Comparison of ENCODE assay signal across 22 cellular contexts in the genomic region with DNA sequence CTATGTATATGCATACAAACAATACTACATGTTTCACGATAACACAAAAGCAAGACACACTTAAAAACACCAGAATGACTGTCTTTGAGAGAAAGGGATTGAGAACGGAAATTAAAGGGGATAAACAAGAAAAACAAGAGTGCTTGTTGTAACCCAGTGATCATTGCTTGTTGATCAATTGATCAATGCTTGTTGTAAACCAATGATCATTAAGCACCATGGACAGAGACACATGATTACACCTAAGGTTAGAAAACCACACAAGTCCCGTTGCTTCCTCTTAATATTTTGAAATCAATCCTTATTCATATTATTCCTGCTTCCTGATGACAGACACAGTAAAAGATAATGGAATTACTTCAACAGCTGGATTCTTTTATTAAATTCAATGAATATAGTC. TPM values are rescaled to one million over a fixed set of nuclear protein-coding genes. Genes with fewer than 3 reads are reported as not detected.
DNase-seq lines count a peak whose midpoint lies in the region; ATAC-seq and TF ChIP-seq lines count a peak whose summit lies in the region.
"Had no signal": no experiment of that assay in that cellular context is flagged by ENCODE, and none has a peak within 500 bp of the region (broad histone marks: within the 10 kb centered on the region; RNA-seq: fewer than 3 reads in every experiment).

No MANE protein-coding gene starts in this region.

- H3K27me3 Mint-ChIP-seq in activated CD8-positive, alpha-beta T cell treated with anti-CD3 and anti-CD28 coated beads for 36 hours: peaks cover 32% of the 10 kb centered on the region

- peak; percentile 40 for DNase-seq in ACHN
- DNase-seq in Jurkat, Clone E6-1 (ENCODE audit: low read depth, low spot score): peak; percentile 14
- DNase-seq in astrocyte of the cerebellum (ENCODE audit: low read depth): peak; percentile 4
- peak; percentile 42 for DNase-seq in iPS-NIHi11 (ENCODE audit: low spot score)
- no peak for DNase-seq in T-helper 1 cell
- no peak for DNase-seq in activated CD4-positive, alpha-beta T cell treated with anti-CD3 and anti-CD28 coated beads for 4 hours
- DNase-seq in NCI-H345 (lab: John Stamatoyannopoulos, UW): no peak
- no peak for DNase-seq in activated CD8-positive, alpha-beta T cell treated with anti-CD3 and anti-CD28 coated beads for 36 hours
- DNase-seq: activated CD4-positive, alpha-beta T cell treated with anti-CD3 and anti-CD28 coated beads, Interleukin-2, amount 10 ng/mL, durations not matched to agents 7 days and 5 days; activated naive CD8-positive, alpha-beta T cell treated with anti-CD3 and anti-CD28 coated beads for 36 hours; CD4-positive, alpha-beta T cell; DMS79; H9; NCI-H2081; NCI-H524 treated with DMSO at 0.1 percent for 48 hours; PC-3; stomach had no signal

- H3K4me3 Mint-ChIP-seq in activated CD8-positive, alpha-beta T cell treated with anti-CD3 and anti-CD28 coated beads for 36 hours: no peak overlapping the region
- H3K4me3 Mint-ChIP-seq: activated CD4-positive, alpha-beta T cell treated with anti-CD3 and anti-CD28 coated beads, Interleukin-2, amount 10 ng/mL, durations not matched to agents 7 days and 5 days; activated naive CD8-positive, alpha-beta T cell treated with anti-CD3 and anti-CD28 coated beads for 36 hours; CD4-positive, alpha-beta T cell; H9 had no signal

- no peaks in the 10 kb centered on the region for H3K9me3 Mint-ChIP-seq in activated CD8-positive, alpha-beta T cell treated with anti-CD3 and anti-CD28 coated beads for 36 hours
- H3K9me3 Mint-ChIP-seq: activated CD4-positive, alpha-beta T cell treated with anti-CD3 and anti-CD28 coated beads, Interleukin-2, amount 10 ng/mL, durations not matched to agents 7 days and 5 days; activated naive CD8-positive, alpha-beta T cell treated with anti-CD3 and anti-CD28 coated beads for 36 hours; CD4-positive, alpha-beta T cell; H9 had no signal

- H3K27ac Mint-ChIP-seq in activated CD8-positive, alpha-beta T cell treated with anti-CD3 and anti-CD28 coated beads for 36 hours: no peak overlapping the region
- H3K27ac Mint-ChIP-seq: activated CD4-positive, alpha-beta T cell treated with anti-CD3 and anti-CD28 coated beads, Interleukin-2, amount 10 ng/mL, durations not matched to agents 7 days and 5 days; activated naive CD8-positive, alpha-beta T cell treated with anti-CD3 and anti-CD28 coated beads for 36 hours; CD4-positive, alpha-beta T cell; H9 had no signal

- H3K4me1 Mint-ChIP-seq in activated CD8-positive, alpha-beta T cell treated with anti-CD3 and anti-CD28 coated beads for 36 hours (ENCODE audit: low read depth): no peaks in the 10 kb centered on the region
- H3K4me1 Mint-ChIP-seq: activated CD4-positive, alpha-beta T cell treated with anti-CD3 and anti-CD28 coated beads, Interleukin-2, amount 10 ng/mL, durations not matched to agents 7 days and 5 days; activated naive CD8-positive, alpha-beta T cell treated with anti-CD3 and anti-CD28 coated beads for 36 hours; H9 had no signal

- POLR2A ChIA-PET in activated CD8-positive, alpha-beta T cell treated with anti-CD3 and anti-CD28 coated beads for 36 hours (lab: Charles Lee): no interaction called here

- H3K36me3 Mint-ChIP-seq in activated CD8-positive, alpha-beta T cell treated with anti-CD3 and anti-CD28 coated beads for 36 hours (ENCODE audit: low read depth): no peaks in the 10 kb centered on the region
- H3K36me3 Mint-ChIP-seq: activated naive CD8-positive, alpha-beta T cell treated with anti-CD3 and anti-CD28 coated beads for 36 hours had no signal

- ATAC-seq in activated CD8-positive, alpha-beta T cell treated with anti-CD3 and anti-CD28 coated beads for 36 hours: no peak
- ATAC-seq: left lobe of liver, PC-3, sciatic nerve had no signal

- intact Hi-C loops in activated CD8-positive, alpha-beta T cell treated with anti-CD3 and anti-CD28 coated beads for 36 hours (cut with micrococcal nuclease): no loop called here

- no peak overlapping the region for H3K4me3 ChIP-seq in Jurkat, Clone E6-1 (ENCODE audit: low read length)
- no peak overlapping the region for H3K4me3 ChIP-seq in astrocyte of the cerebellum (ENCODE audit: low read depth, low read length)
- H3K4me3 ChIP-seq: cardiac muscle cell, stomach had no signal

- no peak for TF ChIP-seq CTCF in astrocyte of the cerebellum (IDR thresholded peaks at IDR 0.05; ENCODE audit: low read depth, low read length, missing control alignments)
- no peak for TF ChIP-seq CTCF in activated CD8-positive, alpha-beta T cell treated with anti-CD3 and anti-CD28 coated beads for 36 hours (IDR thresholded peaks at IDR 0.05)

- in situ Hi-C loops in ACHN (cut with HindIII; ENCODE audit: low pct_ligation_motif_present, low pct_unique_long_range_greater_than_20kb, low sequenced_read_pairs): no loop called here
- in situ Hi-C loops in astrocyte of the cerebellum (cut with HindIII; ENCODE audit: low sequenced_read_pairs): no loop called here

- CTCF ChIA-PET in activated CD8-positive, alpha-beta T cell treated with anti-CD3 and anti-CD28 coated beads for 36 hours (lab: Charles Lee): interaction anchor here (0.9 kb wide), 1 partner anchor 22 kb away, joined by 3 read pairs; no protein-coding TSS in a partner anchor

RNA-seq across cellular contexts. Expression of gene OR4F15, which starts 1.1 kb away (rescaled TPM):
- not detected for polyA plus RNA-seq in Jurkat, Clone E6-1 (2012; ENCODE audit: insufficient read depth, insufficient read length)
- total RNA-seq in activated CD8-positive, alpha-beta T cell treated with anti-CD3 and anti-CD28 coated beads for 36 hours: not detected
- total RNA-seq: activated CD4-positive, alpha-beta T cell treated with anti-CD3 and anti-CD28 coated beads, Interleukin-2, amount 10 ng/mL, durations not matched to agents 7 days and 5 days; activated naive CD8-positive, alpha-beta T cell treated with anti-CD3 and anti-CD28 coated beads for 36 hours; cardiac muscle cell; CD4-positive, alpha-beta T cell; H9; left lobe of liver; omental fat pad; PC-3; sciatic nerve; stomach; urinary bladder had no signal
- polyA plus RNA-seq: cardiac muscle cell, stomach, urinary bladder had no signal

RNA-seq across cellular contexts. Expression of gene OR4F6, which starts 7.6 kb away (rescaled TPM):
- not detected for polyA plus RNA-seq in Jurkat, Clone E6-1 (2012; ENCODE audit: insufficient read depth, insufficient read length)
- not detected for total RNA-seq in activated CD8-positive, alpha-beta T cell treated with anti-CD3 and anti-CD28 coated beads for 36 hours
- total RNA-seq: activated CD4-positive, alpha-beta T cell treated with anti-CD3 and anti-CD28 coated beads, Interleukin-2, amount 10 ng/mL, durations not matched to agents 7 days and 5 days; activated naive CD8-positive, alpha-beta T cell treated with anti-CD3 and anti-CD28 coated beads for 36 hours; cardiac muscle cell; CD4-positive, alpha-beta T cell; H9; left lobe of liver; omental fat pad; PC-3; sciatic nerve; stomach; urinary bladder had no signal
- polyA plus RNA-seq: cardiac muscle cell, stomach, urinary bladder had no signal

Comparison
In these comparisons a context has a peak if more than half of its experiments do, and no peak if none do; other contexts are left out.
1. DNase-seq: peak in ACHN (single experiment), Jurkat, Clone E6-1 (single experiment), astrocyte of the cerebellum (single experiment) and iPS-NIHi11 (single experiment); none in T-helper 1 cell (0 of 5), activated CD4-positive, alpha-beta T cell treated with anti-CD3 and anti-CD28 coated beads for 4 hours (0 of 2), NCI-H345 (single experiment) and activated CD8-positive, alpha-beta T cell treated with anti-CD3 and anti-CD28 coated beads for 36 hours (single experiment).